ENCODE assay signal across 22 cellular contexts in the genomic region with DNA sequence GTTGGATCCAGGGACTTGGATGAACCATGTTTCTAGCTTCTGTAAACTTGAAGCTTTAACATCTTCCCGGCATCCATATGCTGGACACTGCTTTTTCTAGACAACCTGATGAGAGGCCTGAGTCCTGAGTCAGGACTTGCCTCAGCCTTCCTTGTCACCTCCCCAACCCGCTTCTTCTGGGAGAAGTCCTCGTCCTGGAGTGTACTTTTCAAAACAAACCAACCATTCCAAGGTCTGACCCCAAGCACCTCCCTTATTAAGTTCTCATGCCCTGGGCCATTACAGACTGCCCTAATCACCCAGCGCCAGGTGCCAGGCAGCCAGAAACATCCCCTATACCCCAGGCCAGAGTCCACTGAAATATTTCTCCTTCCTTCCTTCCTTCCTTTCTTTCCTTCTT. TPM values are rescaled to one million over a fixed set of nuclear protein-coding genes. Genes with fewer than 3 reads are reported as not detected.
"Had no signal": no experiment of that assay in that cellular context is flagged by ENCODE, and none has a peak within 500 bp of the region (broad histone marks: within the 10 kb centered on the region; RNA-seq: fewer than 3 reads in every experiment).

No MANE protein-coding gene starts in this region.

- H3K9ac ChIP-seq: SK-N-SH had no signal

- ATAC-seq: Panc1, PC-3 had no signal

- H3K9me3 ChIP-seq: SK-N-SH had no signal

- DNase-seq: KBM-7, MV-4-11, NCI-H1048, NCI-H1105, NCI-H1417 treated with DMSO at 0.1 percent for 48 hours, NCI-H146, NCI-H1694 treated with DMSO at 0.1 percent for 48 hours, NCI-H1930, NCI-H2081, NCI-H2227 treated with DMSO at 0.1 percent for 48 hours, NCI-H69, NCI-H774, PC-3, SHP77, SK-N-SH, SW 1271 had no signal

- H3K27ac ChIP-seq: RWPE1 had no signal

- H3K4me2 ChIP-seq: SK-N-SH had no signal

- H3K9me2 ChIP-seq: SK-N-SH had no signal

RNA-seq across cellular contexts. Expression of gene CLEC19A, which starts 59.4 kb away (rescaled TPM):
- total RNA-seq: HT-29, LHCN-M2, MCF 10A, PC-3, SK-MEL-5 had no signal
- polyA plus RNA-seq: SK-N-SH had no signal
